Comparison of ENCODE assay signal across 9 cellular contexts in genomic region chr6:25311251-25311910, GRCh38. TPM values are rescaled to one million over a fixed set of nuclear protein-coding genes. Genes with fewer than 3 reads are reported as not detected.
A peak's percentile ranks its signal among the peaks of the same experiment; 100 is the strongest.
DNase-seq lines count a peak whose midpoint lies in the region; ATAC-seq, FAIRE-seq and TF ChIP-seq lines count a peak whose summit lies in the region.
"Had no signal": no experiment of that assay in that cellular context is flagged by ENCODE, and none has a peak within 500 bp of the region (broad histone marks: within the 10 kb centered on the region; RNA-seq: fewer than 3 reads in every experiment).

No MANE protein-coding gene starts in this region.

- WGBS in testis, 2 donors = 91 to 100% methylated on average over 2 of the region's 2 CpGs

- peak overlapping the region; percentile 84 for H3K27ac ChIP-seq in RWPE2 (ENCODE audit: poor library complexity, severe bottlenecking)
- peak overlapping the region; percentile 17 for H3K27ac ChIP-seq in foreskin keratinocyte
- H3K27ac ChIP-seq in testis = peak overlapping the region; percentile 60 to 76
- H3K27ac ChIP-seq in dorsolateral prefrontal cortex = no peak overlapping the region

- FAIRE-seq in H54 (lab: Jason Lieb, UNC) = peak; percentile 95

- H3K36me3 ChIP-seq in RWPE2 (ENCODE audit: low read depth) (no peaks in the 10 kb centered on the region), testis (ENCODE audit: low read depth, missing control alignments) (no peaks in the 10 kb centered on the region)

- H3K4me1 ChIP-seq in RWPE2 (ENCODE audit: insufficient read depth, poor library complexity, severe bottlenecking) (peaks cover 28% of the 10 kb centered on the region), foreskin keratinocyte (peaks cover 18% of the 10 kb centered on the region), testis (peaks cover 56% of the 10 kb centered on the region)

- no peak overlapping the region for H3K4me3 ChIP-seq in RWPE2 (ENCODE audit: severe bottlenecking)
- H3K4me3 ChIP-seq in testis = no peak overlapping the region
- H3K4me3 ChIP-seq in dorsolateral prefrontal cortex = no peak overlapping the region

- no peak for TF ChIP-seq CTCF in RWPE2 (IDR thresholded peaks at IDR 0.05; ENCODE audit: poor library complexity, severe bottlenecking)
- no peak for TF ChIP-seq CTCF in foreskin keratinocyte (conservative IDR thresholded peaks at IDR 0.05)
- no peak for TF ChIP-seq CTCF in testis (IDR thresholded peaks at IDR 0.05)
- TF ChIP-seq CTCF in dorsolateral prefrontal cortex (IDR thresholded peaks at IDR 0.05 in 54 of 56, conservative IDR thresholded peaks at IDR 0.05 in 2 of 56; ENCODE audit: low read depth in 1 of 56, partially characterized antibody in 56 of 56) = no peak

- ATAC-seq in RWPE2 (ENCODE audit: low read depth) (peak; percentile 95), foreskin keratinocyte (peak; percentile 92)

- intact Hi-C loops in testis (cut with DNase I; ENCODE audit: low total_unique reads) (no loop called here), dorsolateral prefrontal cortex (cut with DNase I) (no loop called here)

- no peaks in the 10 kb centered on the region for H3K9me3 ChIP-seq in RWPE2 (ENCODE audit: severe bottlenecking)
- H3K9me3 ChIP-seq in testis = no peaks in the 10 kb centered on the region

- TF ChIP-seq POLR2A in H54 (IDR thresholded peaks at IDR 0.05; ENCODE audit: low read depth, low read length) (no peak), testis (IDR thresholded peaks at IDR 0.05) (no peak)

- H3K27me3 ChIP-seq in RWPE2 (ENCODE audit: insufficient read depth, poor library complexity, severe bottlenecking) (no peaks in the 10 kb centered on the region), foreskin keratinocyte (no peaks in the 10 kb centered on the region), testis (no peaks in the 10 kb centered on the region), dorsolateral prefrontal cortex (peaks cover 0 to 5% (median 0%) of the 10 kb centered on the region in 45 donors)

- DNase-seq in H54 (ENCODE audit: insufficient read length, low spot score) (peak; percentile 26), RWPE2 (ENCODE audit: low spot score) (no peak), foreskin keratinocyte (peak; percentile 37 to 69), testis (no peak), CD1c-positive myeloid dendritic cell (ENCODE audit: extremely low spot score) (no peak), NCI-H510A treated with DMSO at 0.1 percent for 48 hours (lab: John Stamatoyannopoulos, UW) (no peak), dorsolateral prefrontal cortex (no peak)
- DNase-seq: activated T-cell treated with anti-CD3 and anti-CD28 coated beads, Interleukin-2, amount 50 U/mL, for 1 hour; NCI-H187 treated with DMSO at 0.1 percent for 48 hours had no signal

RNA-seq across cellular contexts. Expression of gene CARMIL1, which starts 32.2 kb away (rescaled TPM):
- total RNA-seq in foreskin keratinocyte (24.8 and 25.2 TPM in 2 replicates), testis (100 to 1,000 TPM; 108 to 120 TPM), dorsolateral prefrontal cortex (10 to 100 TPM; 19.0 to 86.8 (median 44.8) TPM)
- polyA plus RNA-seq in foreskin keratinocyte (12.7 and 13.5 TPM in 2 replicates), testis (ENCODE audit: insufficient read depth, low read depth, low replicate concordance) (39.4 TPM)

Comparison
In these comparisons a context has a peak if more than half of its experiments do, and no peak if none do; other contexts are left out.
1. DNase-seq: peak in H54 (single experiment) and foreskin keratinocyte (2 of 2); none in RWPE2 (single experiment), testis (single experiment), CD1c-positive myeloid dendritic cell (single experiment), NCI-H510A treated with DMSO at 0.1 percent for 48 hours (single experiment) and dorsolateral prefrontal cortex (0 of 10).
2. H3K27ac ChIP-seq: peak in RWPE2 (single experiment), foreskin keratinocyte (single experiment) and testis (2 of 2); none in dorsolateral prefrontal cortex (0 of 59).